1 cellular context compared by ENCODE assay signal in genomic region chr10:102112210-102112817, GRCh38.
A peak's percentile ranks its signal among the peaks of the same experiment; 100 is the strongest.
TF ChIP-seq lines count a peak whose summit lies in the region.

No MANE protein-coding gene starts in this region.

TF ChIP-seq in K562, 482 proteins besides CTCF, POLR2A, EP300 and RAD21 (continued from another document and continues in another):
- TF ChIP-seq ZNF655 (CRISPR knock-in tag; IDR thresholded peaks at IDR 0.05), result no peak
- TF ChIP-seq KDM4B (IDR thresholded peaks at IDR 0.05; ENCODE audit: borderline replicate concordance in 2 of 2, low read depth in 1 of 2), result no peak
- no peak for TF ChIP-seq ZNF589 (CRISPR knock-in tag; IDR thresholded peaks at IDR 0.05; ENCODE audit: low read depth)
- no peak for TF ChIP-seq WHSC1 (IDR thresholded peaks at IDR 0.05; ENCODE audit: low read length)
- no peak for TF ChIP-seq ESRRB (CRISPR knock-in tag; IDR thresholded peaks at IDR 0.05; ENCODE audit: borderline replicate concordance)
- TF ChIP-seq TSC22D4 (tag; IDR thresholded peaks at IDR 0.05), result no peak
- TF ChIP-seq RBM14 (IDR thresholded peaks at IDR 0.05; ENCODE audit: borderline replicate concordance, insufficient read depth, low read depth, low read length), result no peak
- no peak for TF ChIP-seq ZNF347 (CRISPR knock-in tag; IDR thresholded peaks at IDR 0.05; ENCODE audit: low read depth)
- no peak for TF ChIP-seq ZFP91 (CRISPR knock-in tag; IDR thresholded peaks at IDR 0.05)
- TF ChIP-seq ZNF143 (CRISPR knock-in tag; IDR thresholded peaks at IDR 0.05), result no peak
- TF ChIP-seq NR2F6 (CRISPR knock-in tag; IDR thresholded peaks at IDR 0.05), result no peak
- TF ChIP-seq NBN (IDR thresholded peaks at IDR 0.05; ENCODE audit: low read depth), result peak; percentile 80
- TF ChIP-seq, protein P1, sequence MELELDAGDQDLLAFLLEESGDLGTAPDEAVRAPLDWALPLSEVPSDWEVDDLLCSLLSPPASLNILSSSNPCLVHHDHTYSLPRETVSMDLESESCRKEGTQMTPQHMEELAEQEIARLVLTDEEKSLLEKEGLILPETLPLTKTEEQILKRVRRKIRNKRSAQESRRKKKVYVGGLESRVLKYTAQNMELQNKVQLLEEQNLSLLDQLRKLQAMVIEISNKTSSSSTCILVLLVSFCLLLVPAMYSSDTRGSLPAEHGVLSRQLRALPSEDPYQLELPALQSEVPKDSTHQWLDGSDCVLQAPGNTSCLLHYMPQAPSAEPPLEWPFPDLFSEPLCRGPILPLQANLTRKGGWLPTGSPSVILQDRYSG (tag; conservative IDR thresholded peaks at IDR 0.05; ENCODE audit: low read depth), result no peak
- TF ChIP-seq PRPF4 (IDR thresholded peaks at IDR 0.05; ENCODE audit: insufficient read depth, low read depth, low read length, poor library complexity, severe bottlenecking), result no peak
- peak; percentile 69; the same call in 1 of the 2 replicates for TF ChIP-seq SMAD4 (CRISPR knock-in tag; conservative IDR thresholded peaks at IDR 0.05)
- no peak for TF ChIP-seq BDP1 (IDR thresholded peaks at IDR 0.05; ENCODE audit: insufficient read depth, insufficient read length)
- no peak for TF ChIP-seq ATF1 (CRISPR knock-in tag; IDR thresholded peaks at IDR 0.05)
- 0 out of 2 replicates have a peak, but pooled peaks have one; percentile 19 for TF ChIP-seq ATF1 (tag; IDR thresholded peaks at IDR 0.05)
- no peak for TF ChIP-seq TAF7 (tag; IDR thresholded peaks at IDR 0.05)
- no peak for TF ChIP-seq FOXP4 (CRISPR knock-in tag; IDR thresholded peaks at IDR 0.05; ENCODE audit: borderline replicate concordance)
- TF ChIP-seq MXI1 (IDR thresholded peaks at IDR 0.05; ENCODE audit: low read depth, low read length), result no peak
- TF ChIP-seq, protein P2, sequence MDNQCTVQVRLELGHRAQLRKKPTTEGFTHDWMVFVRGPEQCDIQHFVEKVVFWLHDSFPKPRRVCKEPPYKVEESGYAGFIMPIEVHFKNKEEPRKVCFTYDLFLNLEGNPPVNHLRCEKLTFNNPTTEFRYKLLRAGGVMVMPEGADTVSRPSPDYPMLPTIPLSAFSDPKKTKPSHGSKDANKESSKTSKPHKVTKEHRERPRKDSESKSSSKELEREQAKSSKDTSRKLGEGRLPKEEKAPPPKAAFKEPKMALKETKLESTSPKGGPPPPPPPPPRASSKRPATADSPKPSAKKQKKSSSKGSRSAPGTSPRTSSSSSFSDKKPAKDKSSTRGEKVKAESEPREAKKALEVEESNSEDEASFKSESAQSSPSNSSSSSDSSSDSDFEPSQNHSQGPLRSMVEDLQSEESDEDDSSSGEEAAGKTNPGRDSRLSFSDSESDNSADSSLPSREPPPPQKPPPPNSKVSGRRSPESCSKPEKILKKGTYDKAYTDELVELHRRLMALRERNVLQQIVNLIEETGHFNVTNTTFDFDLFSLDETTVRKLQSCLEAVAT (IDR thresholded peaks at IDR 0.05), result no peak
- 0 out of 2 replicates have a peak, but pooled peaks have one; percentile 48 for TF ChIP-seq CHAMP1 (IDR thresholded peaks at IDR 0.05)
- TF ChIP-seq, protein P3, sequence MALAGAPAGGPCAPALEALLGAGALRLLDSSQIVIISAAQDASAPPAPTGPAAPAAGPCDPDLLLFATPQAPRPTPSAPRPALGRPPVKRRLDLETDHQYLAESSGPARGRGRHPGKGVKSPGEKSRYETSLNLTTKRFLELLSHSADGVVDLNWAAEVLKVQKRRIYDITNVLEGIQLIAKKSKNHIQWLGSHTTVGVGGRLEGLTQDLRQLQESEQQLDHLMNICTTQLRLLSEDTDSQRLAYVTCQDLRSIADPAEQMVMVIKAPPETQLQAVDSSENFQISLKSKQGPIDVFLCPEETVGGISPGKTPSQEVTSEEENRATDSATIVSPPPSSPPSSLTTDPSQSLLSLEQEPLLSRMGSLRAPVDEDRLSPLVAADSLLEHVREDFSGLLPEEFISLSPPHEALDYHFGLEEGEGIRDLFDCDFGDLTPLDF (CRISPR knock-in tag; IDR thresholded peaks at IDR 0.05), result no peak
- peak; percentile 67; the same call in 1 of the 2 replicates for TF ChIP-seq STAT5A (IDR thresholded peaks at IDR 0.05; ENCODE audit: borderline replicate concordance, low read length)
- peak; percentile 71 for TF ChIP-seq CHD2 (IDR thresholded peaks at IDR 0.05; ENCODE audit: low read depth, low read length)
- TF ChIP-seq GTF2A2 (tag; IDR thresholded peaks at IDR 0.05), result no peak
- no peak for TF ChIP-seq RFX5 (IDR thresholded peaks at IDR 0.05; ENCODE audit: low read depth, low read length)
- TF ChIP-seq KAT8 (IDR thresholded peaks at IDR 0.05; ENCODE audit: low read depth), result no peak
- TF ChIP-seq, protein P4, sequence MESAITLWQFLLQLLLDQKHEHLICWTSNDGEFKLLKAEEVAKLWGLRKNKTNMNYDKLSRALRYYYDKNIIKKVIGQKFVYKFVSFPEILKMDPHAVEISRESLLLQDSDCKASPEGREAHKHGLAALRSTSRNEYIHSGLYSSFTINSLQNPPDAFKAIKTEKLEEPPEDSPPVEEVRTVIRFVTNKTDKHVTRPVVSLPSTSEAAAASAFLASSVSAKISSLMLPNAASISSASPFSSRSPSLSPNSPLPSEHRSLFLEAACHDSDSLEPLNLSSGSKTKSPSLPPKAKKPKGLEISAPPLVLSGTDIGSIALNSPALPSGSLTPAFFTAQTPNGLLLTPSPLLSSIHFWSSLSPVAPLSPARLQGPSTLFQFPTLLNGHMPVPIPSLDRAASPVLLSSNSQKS (CRISPR knock-in tag; IDR thresholded peaks at IDR 0.05), result no peak
- no peak for TF ChIP-seq FIP1L1 (IDR thresholded peaks at IDR 0.05; ENCODE audit: low read depth, low read length, poor library complexity, severe bottlenecking)
- TF ChIP-seq GATAD2A (IDR thresholded peaks at IDR 0.05), result peak; percentile 83; the same call in 1 of the 2 replicates
- no peak for TF ChIP-seq ZKSCAN3 (CRISPR knock-in tag; IDR thresholded peaks at IDR 0.05)
- no peak for TF ChIP-seq ZNF436 (CRISPR knock-in tag; IDR thresholded peaks at IDR 0.05)
- no peak for TF ChIP-seq ZNF395 (CRISPR knock-in tag; IDR thresholded peaks at IDR 0.05)
- no peak for TF ChIP-seq SLC30A9 (CRISPR knock-in tag; IDR thresholded peaks at IDR 0.05)
- TF ChIP-seq ZNF311 (CRISPR knock-in tag; IDR thresholded peaks at IDR 0.05), result no peak
- no peak for TF ChIP-seq TCF7L2 (IDR thresholded peaks at IDR 0.05; ENCODE audit: low read depth, low read length)
- no peak for TF ChIP-seq BACH1 (tag; IDR thresholded peaks at IDR 0.05)
- no peak for TF ChIP-seq NFXL1 (CRISPR knock-in tag; IDR thresholded peaks at IDR 0.05)
- no peak for TF ChIP-seq HLTF (IDR thresholded peaks at IDR 0.05)
- TF ChIP-seq EP400 (IDR thresholded peaks at IDR 0.05), result peak; percentile 66
- TF ChIP-seq ZFX (CRISPR knock-in tag; IDR thresholded peaks at IDR 0.05), result no peak
- no peak for TF ChIP-seq ZNF444 (CRISPR knock-in tag; IDR thresholded peaks at IDR 0.05)
- TF ChIP-seq FOXK2 (conservative IDR thresholded peaks at IDR 0.05 in 1 of 2, IDR thresholded peaks at IDR 0.05 in 1 of 2; ENCODE audit: low read depth in 2 of 2), result no peak
- no peak for TF ChIP-seq TEAD1 (CRISPR knock-in tag; IDR thresholded peaks at IDR 0.05)
- no peak for TF ChIP-seq E2F4 (CRISPR knock-in tag; IDR thresholded peaks at IDR 0.05; ENCODE audit: low read depth)
- TF ChIP-seq SRSF1 (IDR thresholded peaks at IDR 0.05; ENCODE audit: low read depth, low read length), result no peak
- no peak for TF ChIP-seq MEF2D (tag; conservative IDR thresholded peaks at IDR 0.05; ENCODE audit: low read depth)
- TF ChIP-seq TCF3 (CRISPR knock-in tag; IDR thresholded peaks at IDR 0.05), result peak; percentile 87
- no peak for TF ChIP-seq HMG20B (CRISPR knock-in tag; IDR thresholded peaks at IDR 0.05)
- no peak for TF ChIP-seq ZNF384 (IDR thresholded peaks at IDR 0.05; ENCODE audit: low read depth, low read length)
- peak; percentile 73 for TF ChIP-seq NFIC (IDR thresholded peaks at IDR 0.05)
- no peak for TF ChIP-seq ZNF586 (CRISPR knock-in tag; conservative IDR thresholded peaks at IDR 0.05)
